8 cellular contexts compared by ENCODE assay signal in the genomic region with DNA sequence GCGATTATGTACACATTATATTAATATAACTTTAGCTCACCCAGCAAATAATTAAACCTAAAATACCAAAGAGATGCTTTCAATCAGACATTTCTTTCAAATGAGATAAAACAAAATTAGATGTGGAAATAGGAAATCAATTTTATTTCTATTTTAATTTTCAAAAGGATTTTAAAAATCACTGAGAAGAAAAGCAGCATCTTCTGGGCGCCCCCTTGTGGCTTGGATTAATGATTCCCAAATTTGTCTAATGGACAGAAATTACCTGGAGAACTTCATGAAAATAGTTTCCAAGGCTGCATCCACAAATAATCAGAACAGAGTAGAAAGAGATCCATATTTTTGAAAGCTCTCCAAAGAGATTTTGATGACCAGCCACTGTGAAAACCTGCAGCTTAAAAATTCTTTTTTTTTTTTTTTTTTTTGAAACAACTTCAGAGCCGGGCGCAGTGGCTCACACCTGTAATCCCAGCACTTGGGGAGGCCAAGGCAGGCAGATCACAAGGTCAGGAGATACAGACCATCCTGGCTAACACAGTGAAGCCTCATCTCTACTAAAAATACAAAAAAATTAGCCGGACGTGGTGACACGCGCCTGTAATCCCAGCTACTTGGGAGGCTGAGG.
DNase-seq lines count a peak whose midpoint lies in the region; ATAC-seq and TF ChIP-seq lines count a peak whose summit lies in the region.

No MANE protein-coding gene starts in this region.

- H3K4me3 Mint-ChIP-seq in stimulated activated naive B cell treated with anti-CD40 and anti-IgM and Interleukin-4, amounts not matched to agents 10 μg/mL and 1 μg/mL and 100 μg/mL, for 72 hours, result no peak overlapping the region

- ATAC-seq in stimulated activated naive B cell treated with anti-CD40 and anti-IgM and Interleukin-4, amounts not matched to agents 10 μg/mL and 1 μg/mL and 100 μg/mL, for 72 hours (replicated peaks), result no peak
- no peak for ATAC-seq in GM21515 (IDR thresholded peaks at IDR 0.05; ENCODE audit: unreplicated experiment)

- peaks cover 14 to 18% of the 10 kb centered on the region in 2 donors for H3K4me1 Mint-ChIP-seq in stimulated activated naive B cell treated with anti-CD40 and anti-IgM and Interleukin-4, amounts not matched to agents 10 μg/mL and 1 μg/mL and 100 μg/mL, for 72 hours

- H3K27me3 Mint-ChIP-seq in stimulated activated naive B cell treated with anti-CD40 and anti-IgM and Interleukin-4, amounts not matched to agents 10 μg/mL and 1 μg/mL and 100 μg/mL, for 72 hours, result no peaks in the 10 kb centered on the region

- no peaks in the 10 kb centered on the region for H3K9me3 Mint-ChIP-seq in stimulated activated naive B cell treated with anti-CD40 and anti-IgM and Interleukin-4, amounts not matched to agents 10 μg/mL and 1 μg/mL and 100 μg/mL, for 72 hours

- H3K36me3 Mint-ChIP-seq in stimulated activated naive B cell treated with anti-CD40 and anti-IgM and Interleukin-4, amounts not matched to agents 10 μg/mL and 1 μg/mL and 100 μg/mL, for 72 hours, result no peaks in the 10 kb centered on the region

- no peak overlapping the region for H3K4me3 ChIP-seq in LNCaP clone FGC (ENCODE audit: low read depth, low read length)
- no peak overlapping the region for H3K4me3 ChIP-seq in retinal pigment epithelial cell (ENCODE audit: low read length)

- TF ChIP-seq CTCF in LNCaP clone FGC (IDR thresholded peaks at IDR 0.05; ENCODE audit: control insufficient read depth, extremely low read depth, insufficient read depth) (peak; percentile 56), retinal pigment epithelial cell (conservative IDR thresholded peaks at IDR 0.05; ENCODE audit: low read depth, low read length) (peak; percentile 80)

- DNase-seq in NCI-H1105 treated with DMSO at 0.1 percent for 48 hours (lab: John Stamatoyannopoulos, UW) (peak; percentile 8), NCI-H1105 (lab: John Stamatoyannopoulos, UW) (no peak), LNCaP clone FGC (ENCODE audit: low read depth) (no peak), fibroblast of the conjunctiva (ENCODE audit: low read depth) (peak; percentile 14), retinal pigment epithelial cell (ENCODE audit: low read depth) (no peak)
- peak; percentile 36 to 56 for DNase-seq in activated CD4-positive, alpha-beta T cell treated with anti-CD3 and anti-CD28 coated beads, Interleukin-2, amount 50 U/mL, for 48 hours
- no peak for DNase-seq in stimulated activated naive B cell treated with anti-CD40 and anti-IgM and Interleukin-4, amounts not matched to agents 10 μg/mL and 1 μg/mL and 100 μg/mL, for 72 hours

- no peak overlapping the region for H3K27ac Mint-ChIP-seq in stimulated activated naive B cell treated with anti-CD40 and anti-IgM and Interleukin-4, amounts not matched to agents 10 μg/mL and 1 μg/mL and 100 μg/mL, for 72 hours

Comparison
In these comparisons a context has a peak if more than half of its experiments do, and no peak if none do; other contexts are left out.
1. DNase-seq: peak in NCI-H1105 treated with DMSO at 0.1 percent for 48 hours (single experiment), activated CD4-positive, alpha-beta T cell treated with anti-CD3 and anti-CD28 coated beads, Interleukin-2, amount 50 U/mL, for 48 hours (2 of 2) and fibroblast of the conjunctiva (single experiment); none in NCI-H1105 (single experiment), LNCaP clone FGC (single experiment), retinal pigment epithelial cell (single experiment) and stimulated activated naive B cell treated with anti-CD40 and anti-IgM and Interleukin-4, amounts not matched to agents 10 μg/mL and 1 μg/mL and 100 μg/mL, for 72 hours (single experiment).